In genomic region chr2:180591947-180592346, GRCh38 we compare ENCODE assay signal across 2 cellular contexts.
TF ChIP-seq lines count a peak whose summit lies in the region.

No MANE protein-coding gene starts in this region.

TF ChIP-seq in HepG2, 621 proteins besides CTCF, POLR2A, EP300 and RAD21:
- TF ChIP-seq ZNF878 (CRISPR knock-in tag; IDR thresholded peaks at IDR 0.05): no peak
- peak; percentile 67 for TF ChIP-seq CREB1 (IDR thresholded peaks at IDR 0.05)
- TF ChIP-seq CREB1 (CRISPR knock-in tag; IDR thresholded peaks at IDR 0.05): no peak
- no peak for TF ChIP-seq SMC3 (IDR thresholded peaks at IDR 0.05; ENCODE audit: low read length)
- TF ChIP-seq ATF7 (IDR thresholded peaks at IDR 0.05): peak; percentile 87
- TF ChIP-seq ATF7 (CRISPR knock-in tag; IDR thresholded peaks at IDR 0.05): no peak
TF ChIP-seq in HepG2: peak in this region for 2.

TF ChIP-seq in HEK293, 187 proteins besides CTCF, POLR2A, EP300 and RAD21:
- TF ChIP-seq ATF2 (tag by site-specific recombination; IDR thresholded peaks at IDR 0.05; ENCODE audit: low read depth): peak; percentile 33; the same call in 1 of the 2 replicates
- no peak for TF ChIP-seq ZNF621 (tag by site-specific recombination; IDR thresholded peaks at IDR 0.05)
